8 cellular contexts compared by ENCODE assay signal in the genomic region with DNA sequence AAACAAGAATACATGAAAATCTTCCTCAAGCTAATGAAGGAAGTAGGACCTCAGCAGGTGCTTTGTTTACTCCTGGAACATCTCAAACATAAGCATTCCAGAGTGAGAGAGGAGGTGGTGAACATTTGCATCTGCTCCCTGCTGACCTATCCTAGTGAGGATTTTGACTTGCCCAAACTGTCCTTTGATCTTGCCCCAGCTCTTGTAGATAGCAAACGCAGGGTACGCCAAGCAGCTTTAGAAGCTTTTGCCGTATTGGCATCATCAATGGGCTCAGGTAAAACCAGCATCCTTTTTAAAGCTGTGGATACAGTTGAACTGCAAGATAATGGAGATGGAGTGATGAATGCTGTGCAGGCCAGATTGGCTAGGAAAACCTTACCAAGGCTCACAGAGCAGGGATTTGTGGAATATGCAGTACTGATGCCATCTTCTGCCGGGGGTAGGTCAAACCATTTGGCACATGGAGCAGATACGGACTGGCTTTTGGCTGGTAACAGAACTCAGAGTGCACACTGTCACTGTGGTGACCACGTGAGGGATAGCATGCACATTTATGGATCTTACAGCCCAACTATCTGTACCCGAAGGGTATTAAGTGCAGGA. TPM values are rescaled to one million over a fixed set of nuclear protein-coding genes. Genes with fewer than 3 reads are reported as not detected.
DNase-seq lines count a peak whose midpoint lies in the region; ATAC-seq and TF ChIP-seq lines count a peak whose summit lies in the region.

No MANE protein-coding gene starts in this region.

- H3K9ac ChIP-seq in NT2/D1 (ENCODE audit: insufficient read length, low read depth): no peak overlapping the region

- peaks cover 16% of the 10 kb centered on the region; the same call in 1 of the 2 replicates for H3K9me3 ChIP-seq in NT2/D1 (ENCODE audit: insufficient read depth, low read length)

- ATAC-seq in GM19397 (IDR thresholded peaks at IDR 0.05; ENCODE audit: unreplicated experiment) (no peak), HG02623 (IDR thresholded peaks at IDR 0.05; ENCODE audit: unreplicated experiment) (no peak)

- TF ChIP-seq CTCF in fibroblast of the aortic adventitia (IDR thresholded peaks at IDR 0.05; ENCODE audit: insufficient read depth, low read length) (no peak), retinal pigment epithelial cell (conservative IDR thresholded peaks at IDR 0.05; ENCODE audit: low read depth, low read length) (no peak)

- peak; percentile 67 for DNase-seq in NCI-H2107 treated with DMSO at 0.1 percent for 48 hours (lab: John Stamatoyannopoulos, UW; ENCODE audit: unreplicated experiment)
- no peak for DNase-seq in NCI-H2107 (lab: John Stamatoyannopoulos, UW)
- DNase-seq in NT2/D1 (ENCODE audit: low read depth, low spot score): no peak
- peak; percentile 37 for DNase-seq in fibroblast of the aortic adventitia (ENCODE audit: low read depth)
- no peak for DNase-seq in retinal pigment epithelial cell (ENCODE audit: low read depth)
- DNase-seq in T1000 (lab: John Stamatoyannopoulos, UW): no peak

- H3K4me1 ChIP-seq in NT2/D1 (ENCODE audit: insufficient read depth, insufficient read length): no peaks in the 10 kb centered on the region

- H3K36me3 ChIP-seq in NT2/D1 (ENCODE audit: insufficient read depth, insufficient read length, low read length): no peaks in the 10 kb centered on the region

- no peaks in the 10 kb centered on the region for H3K27me3 ChIP-seq in NT2/D1 (ENCODE audit: insufficient read depth, insufficient read length)

- H3K4me3 ChIP-seq in NT2/D1 (ENCODE audit: insufficient read length, low read depth) (peak overlapping the region; percentile 27), fibroblast of the aortic adventitia (ENCODE audit: low read depth, low read length) (peak overlapping the region; percentile 75), retinal pigment epithelial cell (ENCODE audit: low read length) (peak overlapping the region; percentile 74)

RNA-seq across cellular contexts. Expression of a gene that starts 1.9 kb away (rescaled TPM):
- 20.0 and 34.0 TPM in 2 replicates for total RNA-seq in fibroblast of the aortic adventitia (ENCODE audit: low replicate concordance)

RNA-seq across cellular contexts. Expression of a gene that starts 2.1 kb away (rescaled TPM):
- 14.2 and 21.5 TPM in 2 replicates for total RNA-seq in fibroblast of the aortic adventitia (ENCODE audit: low replicate concordance)

Comparison
In these comparisons a context has a peak if more than half of its experiments do, and no peak if none do; other contexts are left out.
1. DNase-seq: peak in NCI-H2107 treated with DMSO at 0.1 percent for 48 hours (single experiment) and fibroblast of the aortic adventitia (single experiment); none in NCI-H2107 (single experiment), NT2/D1 (single experiment), retinal pigment epithelial cell (single experiment) and T1000 (single experiment).
2. Peak in every context shown above with its lines, with median percentiles within 50 percentile points of each other: H3K4me3 ChIP-seq.